In genomic region chr13:25886438-25887214, GRCh38 we compare ENCODE assay signal across 11 cellular contexts.
DNase-seq lines count a peak whose midpoint lies in the region; ATAC-seq and TF ChIP-seq lines count a peak whose summit lies in the region.
"Had no signal": no experiment of that assay in that cellular context is flagged by ENCODE, and none has a peak within 500 bp of the region (broad histone marks: within the 10 kb centered on the region; RNA-seq: fewer than 3 reads in every experiment).

No MANE protein-coding gene starts in this region.

- peaks cover 68% of the 10 kb centered on the region for H3K4me1 Mint-ChIP-seq in activated T-cell treated with anti-CD3 and anti-CD28 coated beads, Interleukin-2, amount 50 U/mL, for 24 hours (ENCODE audit: low read depth)
- H3K4me1 Mint-ChIP-seq in stimulated activated naive B cell treated with anti-CD40 and anti-IgM and Interleukin-4, amounts not matched to agents 10 μg/mL and 1 μg/mL and 100 μg/mL, for 72 hours: no peaks in the 10 kb centered on the region

- H3K9me3 ChIP-seq in HAP-1: no peaks in the 10 kb centered on the region

- no peak for TF ChIP-seq CTCF in RWPE1 (conservative IDR thresholded peaks at IDR 0.05; ENCODE audit: low read depth)
- TF ChIP-seq CTCF in omental fat pad (IDR thresholded peaks at IDR 0.05): no peak

- H3K4me3 Mint-ChIP-seq in activated T-cell treated with anti-CD3 and anti-CD28 coated beads, Interleukin-2, amount 50 U/mL, for 24 hours: no peak overlapping the region
- no peak overlapping the region for H3K4me3 Mint-ChIP-seq in stimulated activated naive B cell treated with anti-CD40 and anti-IgM and Interleukin-4, amounts not matched to agents 10 μg/mL and 1 μg/mL and 100 μg/mL, for 72 hours

- peak; percentile 74 for ATAC-seq in esophagus mucosa
- ATAC-seq in stimulated activated naive B cell treated with anti-CD40 and anti-IgM and Interleukin-4, amounts not matched to agents 10 μg/mL and 1 μg/mL and 100 μg/mL, for 72 hours (replicated peaks): peak; percentile 45 to 62
- no peak for ATAC-seq in GM21447 (IDR thresholded peaks at IDR 0.05; ENCODE audit: unreplicated experiment)
- no peak for ATAC-seq in omental fat pad (ENCODE audit: low FRiP score)
- ATAC-seq: K562 had no signal

- POLR2A ChIA-PET in RWPE1 (lab: Yijun Ruan, JAX; ENCODE audit: low non-redundant PET): interaction anchor here (0.6 kb wide), 1 partner anchor 163 kb away, joined by 7 read pairs; no protein-coding TSS in a partner anchor

- H3K9me3 Mint-ChIP-seq in activated T-cell treated with anti-CD3 and anti-CD28 coated beads, Interleukin-2, amount 50 U/mL, for 24 hours: no peaks in the 10 kb centered on the region
- no peaks in the 10 kb centered on the region for H3K9me3 Mint-ChIP-seq in stimulated activated naive B cell treated with anti-CD40 and anti-IgM and Interleukin-4, amounts not matched to agents 10 μg/mL and 1 μg/mL and 100 μg/mL, for 72 hours

- peaks cover 11% of the 10 kb centered on the region for H3K4me1 ChIP-seq in HAP-1

- H3K27ac Mint-ChIP-seq in activated T-cell treated with anti-CD3 and anti-CD28 coated beads, Interleukin-2, amount 50 U/mL, for 24 hours: peak overlapping the region; percentile 68
- H3K27ac Mint-ChIP-seq in stimulated activated naive B cell treated with anti-CD40 and anti-IgM and Interleukin-4, amounts not matched to agents 10 μg/mL and 1 μg/mL and 100 μg/mL, for 72 hours: no peak overlapping the region

- in situ Hi-C loops in HAP-1 (cut with MboI; ENCODE audit: low sequenced_read_pairs): no loop called here

- peaks cover 3% of the 10 kb centered on the region; the same call in 1 of the 2 replicates for H3K27me3 ChIP-seq in HAP-1 (ENCODE audit: low read depth)

- H3K27me3 Mint-ChIP-seq in activated T-cell treated with anti-CD3 and anti-CD28 coated beads, Interleukin-2, amount 50 U/mL, for 24 hours: no peaks in the 10 kb centered on the region
- H3K27me3 Mint-ChIP-seq in stimulated activated naive B cell treated with anti-CD40 and anti-IgM and Interleukin-4, amounts not matched to agents 10 μg/mL and 1 μg/mL and 100 μg/mL, for 72 hours: peaks cover 2 to 5% of the 10 kb centered on the region in 2 donors

- DNase-seq in activated T-cell treated with anti-CD3 and anti-CD28 coated beads, Interleukin-2, amount 50 U/mL, for 24 hours: no peak
- DNase-seq in activated T-cell treated with anti-CD3 and anti-CD28 coated beads, Interleukin-2, amount 50 U/mL, for 1 hour: no peak
- DNase-seq in RWPE1 (ENCODE audit: low spot score): peak; percentile 82
- DNase-seq in stimulated activated naive B cell treated with anti-CD40 and anti-IgM and Interleukin-4, amounts not matched to agents 10 μg/mL and 1 μg/mL and 100 μg/mL, for 72 hours: no peak
- no peak for DNase-seq in HAP-1 (ENCODE audit: low spot score in 2 of 2)
- DNase-seq in omental fat pad (ENCODE audit: low spot score): no peak
- DNase-seq: small intestine, T1000 had no signal

- CTCF ChIA-PET in RWPE1 (lab: Yijun Ruan, JAX): no interaction called here

- peak overlapping the region; percentile 44 for H3K27ac ChIP-seq in RWPE1

- H3K4me3 ChIP-seq in HAP-1: no peak overlapping the region
- H3K4me3 ChIP-seq: K562 had no signal

- no peaks in the 10 kb centered on the region for H3K36me3 Mint-ChIP-seq in activated T-cell treated with anti-CD3 and anti-CD28 coated beads, Interleukin-2, amount 50 U/mL, for 24 hours (ENCODE audit: low read depth)
- no peaks in the 10 kb centered on the region for H3K36me3 Mint-ChIP-seq in stimulated activated naive B cell treated with anti-CD40 and anti-IgM and Interleukin-4, amounts not matched to agents 10 μg/mL and 1 μg/mL and 100 μg/mL, for 72 hours

- H3K36me3 ChIP-seq in HAP-1 (replicated peaks): no peaks in the 10 kb centered on the region

Comparison
In these comparisons a context has a peak if more than half of its experiments do, and no peak if none do; other contexts are left out.
1. ATAC-seq: peak in esophagus mucosa (single experiment) and stimulated activated naive B cell treated with anti-CD40 and anti-IgM and Interleukin-4, amounts not matched to agents 10 μg/mL and 1 μg/mL and 100 μg/mL, for 72 hours (2 of 2); none in GM21447 (single experiment) and omental fat pad (single experiment).